8 cellular contexts compared by ENCODE assay signal in genomic region chr13:49443689-49444516, GRCh38. TPM values are rescaled to one million over a fixed set of nuclear protein-coding genes. Genes with fewer than 3 reads are reported as not detected.
A peak's percentile ranks its signal among the peaks of the same experiment; 100 is the strongest.
DNase-seq lines count a peak whose midpoint lies in the region; ATAC-seq and TF ChIP-seq lines count a peak whose summit lies in the region.

TSS of gene CAB39L (minus strand) at chr13:49444064. CDS start at chr13:49382910, 61,154 bp downstream.
TSS of gene SETDB2 (plus strand) at chr13:49444274. CDS start at chr13:49451894, 7,620 bp downstream.

- H3K9ac ChIP-seq in fibroblast of lung (ENCODE audit: insufficient read depth, low read length): peak within 1 kb of the TSS; percentile 75

- H3K36me3 ChIP-seq in DOHH2 (ENCODE audit: control insufficient read depth, low read length): peaks cover 42% of the 10 kb centered on the region
- H3K36me3 ChIP-seq in KOPT-K1 (ENCODE audit: insufficient read depth, low read length): no peaks in the 10 kb centered on the region
- H3K36me3 ChIP-seq in fibroblast of lung (ENCODE audit: control insufficient read depth, insufficient read depth, low read length): no peaks in the 10 kb centered on the region
- H3K36me3 ChIP-seq in naive thymus-derived CD4-positive, alpha-beta T cell (ENCODE audit: control insufficient read depth in 2 of 3, insufficient read depth in 3 of 3, low read length in 3 of 3): no peaks in the 10 kb centered on the region

- H3K27ac Mint-ChIP-seq in activated T-helper 17 cell treated with anti-CD3 and anti-CD28 coated beads, Interleukin-2, amount 50 U/mL, for 72 hours: peak within 1 kb of the TSS; percentile 97
- peak within 1 kb of the TSS; percentile 95 to 99 (median 97) for H3K27ac Mint-ChIP-seq in naive thymus-derived CD4-positive, alpha-beta T cell
- peak within 1 kb of the TSS; percentile 96 for H3K27ac Mint-ChIP-seq in stimulated activated naive B cell treated with anti-CD40 and anti-IgM and Interleukin-4, amounts not matched to agents 10 μg/mL and 1 μg/mL and 100 μg/mL, for 72 hours

- H3K36me3 Mint-ChIP-seq in activated T-helper 17 cell treated with anti-CD3 and anti-CD28 coated beads, Interleukin-2, amount 50 U/mL, for 72 hours (ENCODE audit: low read depth): peaks cover 39% of the 10 kb centered on the region
- H3K36me3 Mint-ChIP-seq in naive thymus-derived CD4-positive, alpha-beta T cell: peaks cover 0 to 20% (median 0%) of the 10 kb centered on the region in 5 donors
- H3K36me3 Mint-ChIP-seq in stimulated activated naive B cell treated with anti-CD40 and anti-IgM and Interleukin-4, amounts not matched to agents 10 μg/mL and 1 μg/mL and 100 μg/mL, for 72 hours: peaks cover 9 to 28% of the 10 kb centered on the region in 2 donors

- no peaks in the 10 kb centered on the region for H3K27me3 Mint-ChIP-seq in activated T-helper 17 cell treated with anti-CD3 and anti-CD28 coated beads, Interleukin-2, amount 50 U/mL, for 72 hours
- H3K27me3 Mint-ChIP-seq in naive thymus-derived CD4-positive, alpha-beta T cell: no peaks in the 10 kb centered on the region
- no peaks in the 10 kb centered on the region for H3K27me3 Mint-ChIP-seq in stimulated activated naive B cell treated with anti-CD40 and anti-IgM and Interleukin-4, amounts not matched to agents 10 μg/mL and 1 μg/mL and 100 μg/mL, for 72 hours

- H4K20me1 ChIP-seq in DOHH2 (ENCODE audit: control insufficient read depth, insufficient read depth, low read depth, low read length) (no peaks in the 10 kb centered on the region), fibroblast of lung (ENCODE audit: control insufficient read depth, extremely low read depth, insufficient read depth, low read length) (no peaks in the 10 kb centered on the region)

- peak within 1 kb of the TSS; percentile 87 for H3K4me3 Mint-ChIP-seq in activated T-helper 17 cell treated with anti-CD3 and anti-CD28 coated beads, Interleukin-2, amount 50 U/mL, for 72 hours
- H3K4me3 Mint-ChIP-seq in naive thymus-derived CD4-positive, alpha-beta T cell: peak within 1 kb of the TSS; percentile 91 to 97 (median 95)
- H3K4me3 Mint-ChIP-seq in stimulated activated naive B cell treated with anti-CD40 and anti-IgM and Interleukin-4, amounts not matched to agents 10 μg/mL and 1 μg/mL and 100 μg/mL, for 72 hours: peak within 1 kb of the TSS; percentile 90 to 91

- peak within 1 kb of the TSS; percentile 95 for H3K4me2 ChIP-seq in DOHH2 (ENCODE audit: low read length)
- H3K4me2 ChIP-seq in fibroblast of lung (ENCODE audit: extremely low read depth, insufficient read depth, low read length): peak within 1 kb of the TSS; percentile 96

- no peaks in the 10 kb centered on the region; the same call in 1 of the 2 replicates for H3K9me3 ChIP-seq in DOHH2 (ENCODE audit: control insufficient read depth, insufficient read depth, low read length)
- H3K9me3 ChIP-seq in KOPT-K1 (ENCODE audit: insufficient read depth, low read length, poor library complexity, severe bottlenecking): no peaks in the 10 kb centered on the region
- no peaks in the 10 kb centered on the region for H3K9me3 ChIP-seq in fibroblast of lung (ENCODE audit: control insufficient read depth, insufficient read depth, low read depth, low read length)
- no peaks in the 10 kb centered on the region for H3K9me3 ChIP-seq in naive thymus-derived CD4-positive, alpha-beta T cell (ENCODE audit: control insufficient read depth in 2 of 3, low read length in 3 of 3)

- peaks cover 77% of the 10 kb centered on the region for H3K4me1 ChIP-seq in DOHH2 (ENCODE audit: control insufficient read depth, low read length)
- H3K4me1 ChIP-seq in fibroblast of lung (ENCODE audit: control insufficient read depth, extremely low read depth, insufficient read depth, low read length): no peaks in the 10 kb centered on the region
- H3K4me1 ChIP-seq in naive thymus-derived CD4-positive, alpha-beta T cell (ENCODE audit: control insufficient read depth in 2 of 2, insufficient read depth in 2 of 2, low read length in 2 of 2): peaks cover 22 to 35% of the 10 kb centered on the region in 2 donors

- H3K27ac ChIP-seq in DOHH2 (ENCODE audit: low read depth, low read length) (peak within 1 kb of the TSS; percentile 94), KOPT-K1 (ENCODE audit: low read depth, low read length, poor library complexity, severe bottlenecking) (peak within 1 kb of the TSS; percentile 82), fibroblast of lung (ENCODE audit: insufficient read depth, low read length) (peak within 1 kb of the TSS; percentile 92)
- H3K27ac ChIP-seq in naive thymus-derived CD4-positive, alpha-beta T cell (ENCODE audit: low read depth, low read length): peak within 1 kb of the TSS; percentile 83

- intact Hi-C loops in naive thymus-derived CD4-positive, alpha-beta T cell (cut with micrococcal nuclease): loop anchor here (1.0 to 10.0 kb wide), 28 partner anchors 10 to 1467 kb away; partner anchors contain the start of genes MED4 (in 2 of the 2), PHF11 (in 2 of the 2), RCBTB1 (in 2 of the 2) and SPRYD7 (in 2 of the 2)

- H3K27me3 ChIP-seq in DOHH2 (ENCODE audit: control insufficient read depth, low read length) (no peaks in the 10 kb centered on the region), fibroblast of lung (ENCODE audit: control insufficient read depth, insufficient read depth, low read length) (no peaks in the 10 kb centered on the region)
- H3K27me3 ChIP-seq in naive thymus-derived CD4-positive, alpha-beta T cell (ENCODE audit: control insufficient read depth in 2 of 2, insufficient read depth in 2 of 2, low read length in 2 of 2): no peaks in the 10 kb centered on the region

- H3F3A ChIP-seq in DOHH2 (ENCODE audit: control insufficient read depth, insufficient read depth): peaks cover 16% of the 10 kb centered on the region

- peak; percentile 52 for TF ChIP-seq CTCF in DOHH2 (IDR thresholded peaks at IDR 0.05; ENCODE audit: low read depth, low read length, poor library complexity, severe bottlenecking)
- peak; percentile 19 to 46 for TF ChIP-seq CTCF in fibroblast of lung (conservative IDR thresholded peaks at IDR 0.05 in 1 of 2, IDR thresholded peaks at IDR 0.05 in 1 of 2; ENCODE audit: low read depth in 1 of 2, low read length in 2 of 2)

- no peaks in the 10 kb centered on the region for H3K9me2 ChIP-seq in DOHH2 (replicated peaks; ENCODE audit: control insufficient read depth, low read length)

- DNase-seq in RKO (ENCODE audit: low spot score): peak; percentile 99
- DNase-seq in fibroblast of lung (ENCODE audit: low read depth in 2 of 2): peak; percentile 99
- peak; percentile 91 to 100 (median 99) for DNase-seq in naive thymus-derived CD4-positive, alpha-beta T cell
- peak; percentile 99 for DNase-seq in stimulated activated naive B cell treated with anti-CD40 and anti-IgM and Interleukin-4, amounts not matched to agents 10 μg/mL and 1 μg/mL and 100 μg/mL, for 72 hours

- no peaks in the 10 kb centered on the region for H3K9me3 Mint-ChIP-seq in activated T-helper 17 cell treated with anti-CD3 and anti-CD28 coated beads, Interleukin-2, amount 50 U/mL, for 72 hours
- peaks cover 0 to 3% (median 0%) of the 10 kb centered on the region in 11 donors for H3K9me3 Mint-ChIP-seq in naive thymus-derived CD4-positive, alpha-beta T cell
- no peaks in the 10 kb centered on the region for H3K9me3 Mint-ChIP-seq in stimulated activated naive B cell treated with anti-CD40 and anti-IgM and Interleukin-4, amounts not matched to agents 10 μg/mL and 1 μg/mL and 100 μg/mL, for 72 hours

- POLR2A ChIA-PET in naive thymus-derived CD4-positive, alpha-beta T cell (lab: Charles Lee): interaction anchor here (0.6 to 4.5 kb wide), 33 partner anchors 10 to 1406 kb away, joined by 3 to 85 read pairs (median 4); partner anchors contain the start of genes EBPL, FNDC3A, KPNA3 and NUDT15

- H3K4me1 Mint-ChIP-seq in activated T-helper 17 cell treated with anti-CD3 and anti-CD28 coated beads, Interleukin-2, amount 50 U/mL, for 72 hours: peaks cover 17% of the 10 kb centered on the region
- H3K4me1 Mint-ChIP-seq in naive thymus-derived CD4-positive, alpha-beta T cell: peaks cover 30 to 58% (median 53%) of the 10 kb centered on the region in 7 donors
- H3K4me1 Mint-ChIP-seq in stimulated activated naive B cell treated with anti-CD40 and anti-IgM and Interleukin-4, amounts not matched to agents 10 μg/mL and 1 μg/mL and 100 μg/mL, for 72 hours: peaks cover 16 to 52% of the 10 kb centered on the region in 2 donors

- H3K4me3 ChIP-seq in DOHH2 (ENCODE audit: low read length) (peak within 1 kb of the TSS; percentile 89), fibroblast of lung (replicated peaks in 1 of 4; ENCODE audit: control extremely low read depth in 1 of 4, insufficient read depth in 1 of 4, low read depth in 3 of 4, low read length in 4 of 4) (peak within 1 kb of the TSS; percentile 73 to 89 (median 80))
- peak within 1 kb of the TSS; percentile 92 for H3K4me3 ChIP-seq in naive thymus-derived CD4-positive, alpha-beta T cell (ENCODE audit: low read length)

- peak; percentile 96 for ATAC-seq in GM21786 (IDR thresholded peaks at IDR 0.05; ENCODE audit: unreplicated experiment)
- ATAC-seq in activated T-helper 17 cell treated with anti-CD3 and anti-CD28 coated beads, Interleukin-2, amount 50 U/mL, for 72 hours (replicated peaks): peak; percentile 93
- ATAC-seq in naive thymus-derived CD4-positive, alpha-beta T cell: peak; percentile 95
- ATAC-seq in stimulated activated naive B cell treated with anti-CD40 and anti-IgM and Interleukin-4, amounts not matched to agents 10 μg/mL and 1 μg/mL and 100 μg/mL, for 72 hours (replicated peaks): peak; percentile 91 to 92

- H2AFZ ChIP-seq in fibroblast of lung (ENCODE audit: low read length): peak within 1 kb of the TSS; percentile 82

- CTCF ChIA-PET in naive thymus-derived CD4-positive, alpha-beta T cell (lab: Charles Lee): interaction anchor here (1.3 to 1.6 kb wide), 4 partner anchors 11 to 169 kb away, joined by 3 to 4 read pairs (median 3); no protein-coding TSS in a partner anchor

- H3K79me2 ChIP-seq in DOHH2 (ENCODE audit: control insufficient read depth, low read length) (peaks cover 58% of the 10 kb centered on the region), fibroblast of lung (ENCODE audit: control insufficient read depth, insufficient read depth, low read length) (peaks cover 13% of the 10 kb centered on the region)

RNA-seq across cellular contexts. Expression of gene CAB39L, which starts in this region (rescaled TPM):
- total RNA-seq in activated T-helper 17 cell treated with anti-CD3 and anti-CD28 coated beads, Interleukin-2, amount 50 U/mL, for 72 hours: 10 to 100 TPM in 1 of 2 donors, 1 to 10 TPM in 1; 5.1 to 13.8 TPM
- 9.4 and 11.3 TPM in 2 replicates for total RNA-seq in fibroblast of lung
- 11.8 and 13.0 TPM in 2 replicates for polyA plus RNA-seq in fibroblast of lung
- polyA plus RNA-seq in fibroblast of lung (2012): 9.6 and 9.8 TPM in 2 replicates
- 7.5 and 8.7 TPM in 2 replicates for polyA minus RNA-seq in fibroblast of lung (ENCODE audit: low replicate concordance)
- 1 to 10 TPM; 2.9 to 5.9 (median 4.6) TPM for total RNA-seq in naive thymus-derived CD4-positive, alpha-beta T cell
- 1 to 10 TPM; 4.3 to 4.9 TPM for polyA plus RNA-seq in naive thymus-derived CD4-positive, alpha-beta T cell

RNA-seq across cellular contexts. Expression of gene SETDB2, which starts in this region (rescaled TPM):
- 10 to 100 TPM; 14.1 to 16.3 TPM for total RNA-seq in activated T-helper 17 cell treated with anti-CD3 and anti-CD28 coated beads, Interleukin-2, amount 50 U/mL, for 72 hours
- total RNA-seq in fibroblast of lung: 13.4 and 13.7 TPM in 2 replicates
- polyA plus RNA-seq in fibroblast of lung: 8.3 and 10.4 TPM in 2 replicates
- polyA plus RNA-seq in fibroblast of lung (2012): 5.9 and 6.1 TPM in 2 replicates
- 0.55 and 0.82 TPM in 2 replicates for polyA minus RNA-seq in fibroblast of lung (ENCODE audit: low replicate concordance)
- total RNA-seq in naive thymus-derived CD4-positive, alpha-beta T cell: 10 to 100 TPM; 16.7 to 30.0 (median 20.3) TPM
- polyA plus RNA-seq in naive thymus-derived CD4-positive, alpha-beta T cell: 10 to 100 TPM; 14.3 to 15.0 TPM

Comparison
In these comparisons a context has a peak if more than half of its experiments do, and no peak if none do; other contexts are left out.
1. Peak in every context shown above with its lines: DNase-seq, ATAC-seq, H3K4me3 ChIP-seq and H3K27ac ChIP-seq.